In the genomic region with DNA sequence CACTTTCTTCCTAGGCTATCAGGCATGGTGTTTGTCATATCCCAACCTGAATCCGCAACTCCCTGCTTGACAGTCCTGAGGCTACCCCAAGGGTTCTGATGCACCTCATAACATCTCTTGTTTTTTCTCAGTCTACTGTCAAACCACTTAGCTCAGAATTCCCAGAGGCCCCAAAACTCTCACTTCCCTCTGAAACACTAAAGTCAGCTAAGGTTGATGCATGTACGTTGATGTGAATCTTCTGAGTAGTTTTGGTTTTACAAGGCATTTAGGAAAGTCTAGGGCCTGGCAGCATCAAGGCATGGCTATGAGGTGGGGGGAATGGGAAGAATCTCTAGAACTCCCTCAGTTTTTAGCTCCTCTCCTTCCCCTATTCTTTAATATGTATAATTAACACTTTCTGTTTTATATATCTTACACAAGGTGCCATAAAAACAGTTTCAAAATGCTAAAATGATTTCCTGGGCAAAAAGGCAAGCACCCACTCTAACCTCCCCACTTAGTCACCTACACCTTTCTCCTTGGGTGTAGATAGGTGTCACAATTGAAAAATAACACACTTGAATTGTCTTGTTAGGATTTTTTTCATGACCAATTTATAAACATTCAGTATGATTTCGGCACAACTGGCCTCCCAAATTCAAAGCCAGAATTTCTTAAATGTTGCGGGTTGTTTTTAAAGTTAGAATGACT, we compare ENCODE assay signal across 12 cellular contexts.
DNase-seq lines count a peak whose midpoint lies in the region; ATAC-seq lines count a peak whose summit lies in the region.
"Had no signal": no experiment of that assay in that cellular context is flagged by ENCODE, and none has a peak within 500 bp of the region (broad histone marks: within the 10 kb centered on the region; RNA-seq: fewer than 3 reads in every experiment).

No MANE protein-coding gene starts in this region.

- H3K27ac Mint-ChIP-seq in activated T-helper 1 cell treated with anti-CD3 and anti-CD28 coated beads, Interleukin-12 subunit alpha, Interleukin-12 subunit beta, Interleukin-2, Interleukin-4 antibody, amounts not matched to agents 30 ng/mL and 10 ng/mL and 1 ng/mL, durations not matched to agents 14 hours and 24 hours and 36 hours = no peak overlapping the region

- peaks cover 8% of the 10 kb centered on the region for H3K9me3 Mint-ChIP-seq in activated T-helper 1 cell treated with anti-CD3 and anti-CD28 coated beads, Interleukin-12 subunit alpha, Interleukin-12 subunit beta, Interleukin-2, Interleukin-4 antibody, amounts not matched to agents 30 ng/mL and 10 ng/mL and 1 ng/mL, durations not matched to agents 14 hours and 24 hours and 36 hours

- intact Hi-C loops in activated T-helper 1 cell treated with anti-CD3 and anti-CD28 coated beads, Interleukin-12 subunit alpha, Interleukin-12 subunit beta, Interleukin-2, Interleukin-4 antibody, amounts not matched to agents 30 ng/mL and 10 ng/mL and 1 ng/mL, durations not matched to agents 14 hours and 24 hours and 36 hours (cut with micrococcal nuclease) = no loop called here

- no peak for DNase-seq in activated T-helper 1 cell treated with anti-CD3 and anti-CD28 coated beads, Interleukin-12 subunit alpha, Interleukin-12 subunit beta, Interleukin-2, Interleukin-4 antibody, amounts not matched to agents 30 ng/mL and 10 ng/mL and 1 ng/mL, durations not matched to agents 14 hours and 24 hours and 36 hours (ENCODE audit: low spot score)
- no peak for DNase-seq in dedifferentiated amniotic fluid mesenchymal stem cell (ENCODE audit: extremely low spot score)
- DNase-seq in NCI-H510A treated with DMSO at 0.1 percent for 48 hours (lab: John Stamatoyannopoulos, UW) = no peak
- no peak for DNase-seq in activated CD4-positive, alpha-beta T cell treated with anti-CD3 and anti-CD28 coated beads for 4 hours
- DNase-seq in NCI-H1092 treated with DMSO at 0.1 percent for 48 hours (lab: John Stamatoyannopoulos, UW) = no peak
- DNase-seq: DMS53, kidney glomerular epithelial cell, NCI-H1694 treated with DMSO at 0.1 percent for 48 hours, pancreas had no signal

- peak overlapping the region; percentile 19 for H3K4me3 Mint-ChIP-seq in activated T-helper 1 cell treated with anti-CD3 and anti-CD28 coated beads, Interleukin-12 subunit alpha, Interleukin-12 subunit beta, Interleukin-2, Interleukin-4 antibody, amounts not matched to agents 30 ng/mL and 10 ng/mL and 1 ng/mL, durations not matched to agents 14 hours and 24 hours and 36 hours

- peaks cover 49% of the 10 kb centered on the region for H3K4me1 Mint-ChIP-seq in activated T-helper 1 cell treated with anti-CD3 and anti-CD28 coated beads, Interleukin-12 subunit alpha, Interleukin-12 subunit beta, Interleukin-2, Interleukin-4 antibody, amounts not matched to agents 30 ng/mL and 10 ng/mL and 1 ng/mL, durations not matched to agents 14 hours and 24 hours and 36 hours (ENCODE audit: low read depth)

- H3K27me3 Mint-ChIP-seq in activated T-helper 1 cell treated with anti-CD3 and anti-CD28 coated beads, Interleukin-12 subunit alpha, Interleukin-12 subunit beta, Interleukin-2, Interleukin-4 antibody, amounts not matched to agents 30 ng/mL and 10 ng/mL and 1 ng/mL, durations not matched to agents 14 hours and 24 hours and 36 hours (ENCODE audit: insufficient read depth) = no peaks in the 10 kb centered on the region

- ATAC-seq in GM18858 (IDR thresholded peaks at IDR 0.05; ENCODE audit: unreplicated experiment) = peak; percentile 91
- peak; percentile 85 for ATAC-seq in GM21447 (IDR thresholded peaks at IDR 0.05; ENCODE audit: unreplicated experiment)
- peak; percentile 78 for ATAC-seq in HG03097 (IDR thresholded peaks at IDR 0.05; ENCODE audit: low FRiP score, unreplicated experiment)
- ATAC-seq: pancreas had no signal

- peaks cover 7% of the 10 kb centered on the region for H3K36me3 Mint-ChIP-seq in activated T-helper 1 cell treated with anti-CD3 and anti-CD28 coated beads, Interleukin-12 subunit alpha, Interleukin-12 subunit beta, Interleukin-2, Interleukin-4 antibody, amounts not matched to agents 30 ng/mL and 10 ng/mL and 1 ng/mL, durations not matched to agents 14 hours and 24 hours and 36 hours (ENCODE audit: low read depth)
